ENCODE assay signal across 10 cellular contexts in the genomic region with DNA sequence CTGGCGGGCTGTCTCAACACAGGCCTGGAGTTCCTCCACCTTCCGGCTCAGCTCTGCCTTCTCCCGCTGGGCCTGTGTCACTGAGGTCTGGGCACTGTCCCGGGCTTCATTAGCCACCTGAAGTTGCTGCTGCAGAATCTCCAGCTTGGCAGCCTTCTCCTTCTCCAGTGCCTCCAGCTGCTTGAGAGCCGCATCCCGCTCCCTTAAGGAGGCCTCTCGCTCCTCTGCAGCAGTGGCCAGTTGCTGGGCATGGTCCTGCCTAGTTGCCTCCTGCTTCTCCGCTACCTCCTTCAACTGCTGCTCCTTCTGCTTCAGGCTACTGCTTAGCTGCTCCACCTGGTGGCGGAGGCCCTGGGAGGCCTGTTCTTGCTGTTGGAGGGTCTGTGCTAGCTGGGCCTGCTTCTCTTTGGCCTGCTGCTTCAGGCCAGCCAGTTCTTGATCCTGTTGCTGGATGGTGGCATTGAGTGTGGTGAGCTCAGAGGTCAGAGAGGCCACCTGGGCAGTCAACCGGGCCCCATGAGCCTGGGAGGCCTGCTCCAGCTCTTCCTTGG. TPM values are rescaled to one million over a fixed set of nuclear protein-coding genes. Genes with fewer than 3 reads are reported as not detected.
DNase-seq lines count a peak whose midpoint lies in the region; ATAC-seq, FAIRE-seq and TF ChIP-seq lines count a peak whose summit lies in the region.
"Had no signal": no experiment of that assay in that cellular context is flagged by ENCODE, and none has a peak within 500 bp of the region (broad histone marks: within the 10 kb centered on the region; RNA-seq: fewer than 3 reads in every experiment).

No MANE protein-coding gene starts in this region.

- H3K27me3 ChIP-seq in astrocyte (ENCODE audit: insufficient read depth, low read length), result no peaks in the 10 kb centered on the region
- H3K27me3 ChIP-seq: ascending aorta had no signal

- BruUV-seq in Calu3 (replicated peaks; lab: Mats Ljungman, UMichigan), result no TSS peak

- DNase-seq in Calu3 (peak; percentile 34), HFF-Myc (ENCODE audit: extremely low read depth, low read depth) (no peak), astrocyte (ENCODE audit: low read depth) (no peak), mesenteric fat pad (ENCODE audit: low spot score) (peak; percentile 68), SKM-1 (lab: John Stamatoyannopoulos, UW; ENCODE audit: unreplicated experiment) (no peak), germinal center (ENCODE audit: low spot score) (no peak)
- DNase-seq: NCI-H748 treated with DMSO at 0.1 percent for 48 hours had no signal

- ATAC-seq in GM21390 (IDR thresholded peaks at IDR 0.05; ENCODE audit: unreplicated experiment), result no peak
- no peak for ATAC-seq in GM21528 (IDR thresholded peaks at IDR 0.05; ENCODE audit: low FRiP score, unreplicated experiment)

- H3K9me3 Mint-ChIP-seq in Calu3 (ENCODE audit: low read depth, unreplicated experiment), result no peaks in the 10 kb centered on the region
- H3K9me3 Mint-ChIP-seq in astrocyte (ENCODE audit: unreplicated experiment), result no peaks in the 10 kb centered on the region

- H3K4me1 Mint-ChIP-seq in Calu3 (ENCODE audit: low read depth, unreplicated experiment) (no peaks in the 10 kb centered on the region), astrocyte (ENCODE audit: low read depth, unreplicated experiment) (peaks cover 3% of the 10 kb centered on the region)

- FAIRE-seq in astrocyte (lab: Jason Lieb, UNC), result no peak

- H3K4me2 ChIP-seq in astrocyte (ENCODE audit: low read length), result no peak overlapping the region

- H3K79me2 ChIP-seq in astrocyte (ENCODE audit: insufficient read depth, low read length), result peaks cover 23% of the 10 kb centered on the region

- peaks cover 67% of the 10 kb centered on the region for H3K36me3 ChIP-seq in astrocyte (ENCODE audit: insufficient read depth, low read length)

- H3K27ac Mint-ChIP-seq in Calu3 (ENCODE audit: unreplicated experiment) (peak overlapping the region; percentile 11), astrocyte (ENCODE audit: unreplicated experiment) (peak overlapping the region; percentile 20)

- H3K27me3 Mint-ChIP-seq in Calu3 (ENCODE audit: unreplicated experiment), result no peaks in the 10 kb centered on the region
- no peaks in the 10 kb centered on the region for H3K27me3 Mint-ChIP-seq in astrocyte (ENCODE audit: low read depth, unreplicated experiment)

- H3K36me3 Mint-ChIP-seq in Calu3 (ENCODE audit: insufficient read depth, unreplicated experiment) (peaks cover 68% of the 10 kb centered on the region), astrocyte (ENCODE audit: low read depth, unreplicated experiment) (peaks cover 34% of the 10 kb centered on the region)

- peaks cover 13% of the 10 kb centered on the region for H3K4me1 ChIP-seq in astrocyte (ENCODE audit: insufficient read depth, low read length)

- H3K27ac ChIP-seq in astrocyte (ENCODE audit: low read depth, low read length), result no peak overlapping the region

- peaks cover 75% of the 10 kb centered on the region for H4K20me1 ChIP-seq in astrocyte (ENCODE audit: insufficient read depth, low read length)

- CTCF ChIA-PET in Calu3 (lab: Charles Lee), result interaction anchor here (0.6 to 1.5 kb wide), 4 partner anchors 9 to 215 kb away, joined by 3 to 6 read pairs (median 4); no protein-coding TSS in a partner anchor

- TF ChIP-seq CTCF in Calu3 (IDR thresholded peaks at IDR 0.05; ENCODE audit: unreplicated experiment) (no peak), HFF-Myc (IDR thresholded peaks at IDR 0.05; ENCODE audit: low read depth, low read length, missing control alignments) (peak; percentile 26), astrocyte (IDR thresholded peaks at IDR 0.05; ENCODE audit: insufficient read depth, low read depth, low read length) (peak; percentile 22)

- no peak overlapping the region for H3K4me3 ChIP-seq in HFF-Myc (replicated peaks; ENCODE audit: low read depth, low read length)
- H3K4me3 ChIP-seq in astrocyte (ENCODE audit: insufficient read depth, low read depth, low read length), result no peak overlapping the region
- H3K4me3 ChIP-seq: ascending aorta had no signal

- no peak overlapping the region for H3K9ac ChIP-seq in astrocyte (ENCODE audit: low read length)

- H2AFZ ChIP-seq in astrocyte (ENCODE audit: low read depth, low read length), result no peak overlapping the region

- no peaks in the 10 kb centered on the region for H3K9me3 ChIP-seq in astrocyte (ENCODE audit: insufficient read depth, low read depth, low read length)
- H3K9me3 ChIP-seq: ascending aorta had no signal

- H3K4me3 Mint-ChIP-seq in Calu3 (ENCODE audit: low read depth, unreplicated experiment), result no peak overlapping the region
- no peak overlapping the region for H3K4me3 Mint-ChIP-seq in astrocyte (ENCODE audit: unreplicated experiment)

- intact Hi-C loops in Calu3 (cut with micrococcal nuclease; ENCODE audit: unreplicated experiment), result no loop called here

RNA-seq across cellular contexts. Expression of a gene that starts 16.9 kb away (rescaled TPM):
- 12.4 and 13.2 TPM in 2 replicates for total RNA-seq in Calu3 (2022)
- 14.1 and 15.2 TPM in 2 replicates for total RNA-seq in astrocyte
- total RNA-seq in mesenteric fat pad, result 13.1 TPM

Comparison
In these comparisons a context has a peak if more than half of its experiments do, and no peak if none do; other contexts are left out.
1. DNase-seq: peak in Calu3 (single experiment) and mesenteric fat pad (single experiment); none in HFF-Myc (single experiment), astrocyte (single experiment), SKM-1 (single experiment) and germinal center (single experiment).